Comparison of ENCODE assay signal across 1 cellular context in genomic region chr16:16199428-16199827, GRCh38.
TF ChIP-seq lines count a peak whose summit lies in the region.

No MANE protein-coding gene starts in this region.

TF ChIP-seq in GM12878, 131 proteins besides CTCF, POLR2A, EP300 and RAD21:
- TF ChIP-seq BHLHE40 (IDR thresholded peaks at IDR 0.05; ENCODE audit: borderline replicate concordance in 1 of 2, low read depth in 2 of 2, low read length in 1 of 2) = peak in 1 of 2 experiments; percentile 18; a peak in 1 of 4 replicates
- peak; percentile 74 for TF ChIP-seq IKZF1 (conservative IDR thresholded peaks at IDR 0.05)
- TF ChIP-seq MTA2 (IDR thresholded peaks at IDR 0.05; ENCODE audit: low read depth) = peak; percentile 64; the same call in 1 of the 2 replicates
- TF ChIP-seq IRF4 (IDR thresholded peaks at IDR 0.05; ENCODE audit: low read depth, low read length) = 0 out of 2 replicates have a peak, but pooled peaks have one; percentile 30
- 0 out of 2 replicates have a peak, but pooled peaks have one; percentile 37 for TF ChIP-seq ZNF24 (IDR thresholded peaks at IDR 0.05)
- TF ChIP-seq NR2F1 (conservative IDR thresholded peaks at IDR 0.05) = peak; percentile 83
- peak; percentile 84 for TF ChIP-seq DPF2 (IDR thresholded peaks at IDR 0.05)
- 0 out of 2 replicates have a peak, but pooled peaks have one; percentile 32 for TF ChIP-seq EED (IDR thresholded peaks at IDR 0.05; ENCODE audit: low read depth)
- peak; percentile 88 to 89 for TF ChIP-seq IKZF2 (IDR thresholded peaks at IDR 0.05)
- TF ChIP-seq RELB (IDR thresholded peaks at IDR 0.05; ENCODE audit: low read depth) = peak; percentile 51; the same call in 1 of the 2 replicates
- TF ChIP-seq BACH1 (IDR thresholded peaks at IDR 0.05; ENCODE audit: borderline replicate concordance) = peak; percentile 42; the same call in 1 of the 2 replicates
- peak; percentile 61 for TF ChIP-seq JUNB (IDR thresholded peaks at IDR 0.05)
- peak; percentile 44; the same call in 1 of the 2 replicates for TF ChIP-seq JUND (IDR thresholded peaks at IDR 0.05; ENCODE audit: low read depth, low read length)
- 0 out of 2 replicates have a peak, but pooled peaks have one; percentile 24 for TF ChIP-seq ATF7 (IDR thresholded peaks at IDR 0.05; ENCODE audit: low read depth)
- TF ChIP-seq SPI1 (IDR thresholded peaks at IDR 0.05; ENCODE audit: borderline replicate concordance, insufficient read depth, low read depth, low read length) = peak; percentile 50; the same call in 1 of the 2 replicates
- TF ChIP-seq TCF7 (IDR thresholded peaks at IDR 0.05; ENCODE audit: borderline replicate concordance) = peak; percentile 54; the same call in 1 of the 2 replicates
TF ChIP-seq in GM12878: peak in this region for 16; not testable (repeated sequence) for 115.
